1 cellular context compared by ENCODE assay signal in the genomic region with DNA sequence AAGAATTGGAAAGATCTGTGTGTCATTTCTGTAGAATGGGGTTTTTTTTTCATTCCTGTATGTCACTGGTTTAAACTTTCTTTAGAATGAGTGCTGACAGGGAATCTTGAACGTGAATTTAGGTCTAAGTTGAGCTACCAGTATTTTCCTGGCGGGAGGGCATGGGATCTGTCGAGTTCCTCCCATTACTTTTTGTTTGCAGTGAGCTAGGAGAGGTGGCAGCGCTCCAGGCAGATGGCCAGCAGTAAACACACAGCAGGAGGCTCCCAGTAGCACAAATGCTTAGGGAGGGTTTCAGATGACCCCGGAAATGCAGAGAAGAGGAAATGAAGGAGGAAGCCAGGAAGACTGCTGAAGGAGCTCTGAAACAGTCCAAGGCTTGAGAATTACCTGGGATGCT.
A peak's percentile ranks its signal among the peaks of the same experiment; 100 is the strongest.
TF ChIP-seq lines count a peak whose summit lies in the region.

No MANE protein-coding gene starts in this region.

TF ChIP-seq in HEK293, 187 proteins besides CTCF, POLR2A, EP300 and RAD21 (continued from another document):
- no peak for TF ChIP-seq ZNF624 (tag by site-specific recombination; IDR thresholded peaks at IDR 0.05)
- TF ChIP-seq ZBTB1 (tag by site-specific recombination; IDR thresholded peaks at IDR 0.05), result no peak
- TF ChIP-seq ZSCAN30 (tag by site-specific recombination; IDR thresholded peaks at IDR 0.05), result 0 out of 2 replicates have a peak, but pooled peaks have one; percentile 34
- TF ChIP-seq OSR2 (tag by site-specific recombination; IDR thresholded peaks at IDR 0.05), result peak; percentile 95
- no peak for TF ChIP-seq ZBTB8A (tag by site-specific recombination; IDR thresholded peaks at IDR 0.05)
